1 cellular context compared by ENCODE assay signal in the genomic region with DNA sequence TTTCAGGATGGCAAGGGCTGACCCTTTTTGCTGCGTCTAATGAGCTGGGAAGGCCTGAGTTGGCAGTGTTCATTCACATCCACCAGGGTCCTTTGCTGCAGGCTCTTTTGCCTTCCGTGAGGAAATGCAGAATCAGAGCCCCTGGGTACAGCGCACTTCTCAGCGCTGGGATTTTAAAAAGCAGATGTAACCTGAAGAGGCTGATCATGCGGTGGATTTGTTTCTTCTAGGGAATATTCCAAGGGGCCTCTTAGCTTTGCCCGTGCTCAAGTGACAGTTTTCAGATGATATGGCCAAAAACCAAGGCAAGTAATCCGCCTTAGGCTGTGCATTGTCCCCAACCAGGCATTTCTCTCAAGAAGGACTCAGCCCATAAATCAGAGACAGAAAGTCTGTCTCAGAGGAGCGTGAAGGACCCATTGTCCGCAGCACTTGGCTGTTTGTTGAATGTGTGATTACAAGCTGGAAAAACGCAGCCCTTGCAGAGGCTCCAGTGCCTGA.
TF ChIP-seq lines count a peak whose summit lies in the region.

No MANE protein-coding gene starts in this region.

TF ChIP-seq in H1, 55 proteins besides CTCF, POLR2A, EP300 and RAD21:
- TF ChIP-seq, protein P1, sequence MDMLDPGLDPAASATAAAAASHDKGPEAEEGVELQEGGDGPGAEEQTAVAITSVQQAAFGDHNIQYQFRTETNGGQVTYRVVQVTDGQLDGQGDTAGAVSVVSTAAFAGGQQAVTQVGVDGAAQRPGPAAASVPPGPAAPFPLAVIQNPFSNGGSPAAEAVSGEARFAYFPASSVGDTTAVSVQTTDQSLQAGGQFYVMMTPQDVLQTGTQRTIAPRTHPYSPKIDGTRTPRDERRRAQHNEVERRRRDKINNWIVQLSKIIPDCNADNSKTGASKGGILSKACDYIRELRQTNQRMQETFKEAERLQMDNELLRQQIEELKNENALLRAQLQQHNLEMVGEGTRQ (IDR thresholded peaks at IDR 0.05; ENCODE audit: low read length), result no peak
- no peak for TF ChIP-seq NANOG (IDR thresholded peaks at IDR 0.05; ENCODE audit: insufficient read depth, low read depth, low read length, poor library complexity, severe bottlenecking)
- TF ChIP-seq TBP (IDR thresholded peaks at IDR 0.05; ENCODE audit: low read depth, low read length), result no peak
- TF ChIP-seq POU5F1 (IDR thresholded peaks at IDR 0.05; ENCODE audit: low read depth, low read length), result no peak
- TF ChIP-seq ATF3 (IDR thresholded peaks at IDR 0.05; ENCODE audit: insufficient read depth, low read depth, low read length), result no peak
- TF ChIP-seq SP2 (IDR thresholded peaks at IDR 0.05; ENCODE audit: low read length), result no peak
- TF ChIP-seq JUN (IDR thresholded peaks at IDR 0.05; ENCODE audit: low read depth, low read length), result no peak
- no peak for TF ChIP-seq HDAC6 (IDR thresholded peaks at IDR 0.05; ENCODE audit: low read depth, low read length)
- no peak for TF ChIP-seq SUZ12 (IDR thresholded peaks at IDR 0.05; ENCODE audit: low read length)
- TF ChIP-seq EZH2 (IDR thresholded peaks at IDR 0.05; ENCODE audit: low read depth, low read length, severe bottlenecking), result no peak
- no peak for TF ChIP-seq CEBPB (IDR thresholded peaks at IDR 0.05; ENCODE audit: low read depth, low read length)
- TF ChIP-seq NRF1 (IDR thresholded peaks at IDR 0.05; ENCODE audit: low read depth, low read length), result no peak
- TF ChIP-seq ZNF274 (IDR thresholded peaks at IDR 0.05; ENCODE audit: borderline replicate concordance, extremely low read depth, low read length), result no peak
- no peak for TF ChIP-seq RFX5 (IDR thresholded peaks at IDR 0.05; ENCODE audit: borderline replicate concordance, low read depth, low read length)
- no peak for TF ChIP-seq SIN3A (conservative IDR thresholded peaks at IDR 0.05 in 1 of 2, IDR thresholded peaks at IDR 0.05 in 1 of 2; ENCODE audit: low read depth in 1 of 2, low read length in 2 of 2)
- TF ChIP-seq BRCA1 (IDR thresholded peaks at IDR 0.05; ENCODE audit: low read depth, low read length), result no peak
TF ChIP-seq in H1: peak in this region for 0.
